Comparison of ENCODE assay signal across 6 cellular contexts in the genomic region with DNA sequence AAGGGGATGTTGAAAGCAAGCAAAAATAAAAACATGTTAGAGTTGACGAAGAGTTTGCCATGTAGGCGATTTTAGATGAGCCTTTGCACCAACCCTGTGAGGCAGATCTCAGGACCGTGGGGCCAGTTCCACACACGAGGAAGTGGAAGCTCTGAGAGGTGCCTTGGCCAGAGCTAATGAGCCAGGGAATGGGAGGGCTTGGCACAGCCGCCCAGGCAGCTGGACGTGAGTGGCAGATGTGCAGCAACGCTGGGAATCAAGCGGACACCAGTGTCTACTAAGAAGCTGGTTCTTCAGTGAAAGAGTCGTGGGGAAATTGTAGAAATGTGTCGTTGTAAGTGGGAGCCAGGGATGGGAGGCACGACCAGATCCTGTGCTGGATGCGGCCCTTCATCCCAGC.
"Had no signal": no experiment of that assay in that cellular context is flagged by ENCODE, and none has a peak within 500 bp of the region (broad histone marks: within the 10 kb centered on the region; RNA-seq: fewer than 3 reads in every experiment).

No MANE protein-coding gene starts in this region.

- H3K36me3 ChIP-seq: right lobe of liver, uterus had no signal

- H3K9me3 ChIP-seq: right lobe of liver, uterus had no signal

- DNase-seq: activated gamma-delta T cell had no signal

- H3K4me1 ChIP-seq: foreskin keratinocyte, right lobe of liver, uterus had no signal

- H3K27ac ChIP-seq: foreskin keratinocyte, right lobe of liver, skin epidermis, uterus, WERI-Rb-1 had no signal

- H3K4me3 ChIP-seq: right lobe of liver, skin epidermis, uterus had no signal

- H3K27me3 ChIP-seq: foreskin keratinocyte, right lobe of liver, uterus had no signal
